ENCODE assay signal across 18 cellular contexts in the genomic region with DNA sequence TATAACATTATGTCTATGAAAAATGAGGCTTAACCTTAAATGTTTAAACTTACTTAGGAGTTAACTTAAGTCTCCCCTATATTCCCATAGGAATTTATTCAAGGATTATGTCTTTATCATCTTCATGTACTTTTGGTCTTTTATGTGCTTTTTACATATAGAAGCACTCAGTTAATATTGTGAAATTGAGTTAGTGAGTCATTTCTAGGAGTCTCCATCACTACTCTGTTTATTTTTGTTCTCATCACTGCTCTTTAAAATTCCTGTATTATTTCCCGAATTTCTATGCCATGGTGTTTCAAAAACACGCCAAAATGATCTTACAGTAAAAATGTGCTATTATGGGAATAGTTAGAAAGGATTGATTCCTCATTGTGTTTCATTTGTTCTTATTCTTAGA. TPM values are rescaled to one million over a fixed set of nuclear protein-coding genes. Genes with fewer than 3 reads are reported as not detected.
DNase-seq lines count a peak whose midpoint lies in the region; ATAC-seq and TF ChIP-seq lines count a peak whose summit lies in the region.
"Had no signal": no experiment of that assay in that cellular context is flagged by ENCODE, and none has a peak within 500 bp of the region (broad histone marks: within the 10 kb centered on the region; RNA-seq: fewer than 3 reads in every experiment).

No MANE protein-coding gene starts in this region.

- H3K9me3 Mint-ChIP-seq in CD4-positive, alpha-beta T cell: no peaks in the 10 kb centered on the region
- H3K9me3 Mint-ChIP-seq in activated T-helper 2 cell treated with anti-CD3 and anti-CD28 coated beads, Interferon-gamma antibody, Interleukin-2, Interleukin-4, amounts not matched to agents 10 μg/mL and 5 μg/mL and 100 μg/mL, durations not matched to agents 14 hours and 24 hours and 36 hours: no peaks in the 10 kb centered on the region

- peaks cover 51% of the 10 kb centered on the region for H3K4me1 ChIP-seq in KMS-11 (ENCODE audit: low read depth, poor library complexity, severe bottlenecking)
- H3K4me1 ChIP-seq in left lung: peaks cover 3 to 38% of the 10 kb centered on the region in 2 donors
- H3K4me1 ChIP-seq: testis had no signal

- TF ChIP-seq CTCF in CD4-positive, alpha-beta T cell (IDR thresholded peaks at IDR 0.05): no peak
- TF ChIP-seq CTCF in KMS-11 (conservative IDR thresholded peaks at IDR 0.05; ENCODE audit: low read depth, low read length) (no peak), cardiac fibroblast (IDR thresholded peaks at IDR 0.05; ENCODE audit: low read depth, low read length) (no peak), left lung (IDR thresholded peaks at IDR 0.05) (no peak)

- peaks cover 62% of the 10 kb centered on the region for H3K4me1 Mint-ChIP-seq in CD4-positive, alpha-beta T cell (ENCODE audit: low read depth)
- peaks cover 13% of the 10 kb centered on the region for H3K4me1 Mint-ChIP-seq in activated T-helper 2 cell treated with anti-CD3 and anti-CD28 coated beads, Interferon-gamma antibody, Interleukin-2, Interleukin-4, amounts not matched to agents 10 μg/mL and 5 μg/mL and 100 μg/mL, durations not matched to agents 14 hours and 24 hours and 36 hours (ENCODE audit: low read depth)

- no peaks in the 10 kb centered on the region; the same call in 1 of the 2 replicates for H3K36me3 ChIP-seq in KMS-11 (ENCODE audit: insufficient read depth)
- H3K36me3 ChIP-seq in left lung: peaks cover 0 to 32% of the 10 kb centered on the region in 2 donors

- H3K27ac ChIP-seq in CD4-positive, alpha-beta T cell (ENCODE audit: low read depth, low read length): no peak overlapping the region
- no peak overlapping the region for H3K27ac ChIP-seq in KMS-11
- peak overlapping the region in 1 of 2 donors; percentile 67 for H3K27ac ChIP-seq in left lung
- H3K27ac ChIP-seq: testis had no signal

- H3K79me2 ChIP-seq in KMS-11 (ENCODE audit: insufficient read depth, low read depth): peaks cover 8% of the 10 kb centered on the region; the same call in 1 of the 2 replicates

- no peaks in the 10 kb centered on the region for H3K27me3 ChIP-seq in CD4-positive, alpha-beta T cell (ENCODE audit: control insufficient read depth, insufficient read depth, low read length)
- H3K27me3 ChIP-seq in KMS-11 (ENCODE audit: insufficient read depth, low read depth) (no peaks in the 10 kb centered on the region), left lung (no peaks in the 10 kb centered on the region)
- H3K27me3 ChIP-seq: testis had no signal

- H3K27me3 Mint-ChIP-seq in CD4-positive, alpha-beta T cell: no peaks in the 10 kb centered on the region
- H3K27me3 Mint-ChIP-seq in activated T-helper 2 cell treated with anti-CD3 and anti-CD28 coated beads, Interferon-gamma antibody, Interleukin-2, Interleukin-4, amounts not matched to agents 10 μg/mL and 5 μg/mL and 100 μg/mL, durations not matched to agents 14 hours and 24 hours and 36 hours (ENCODE audit: low read depth): no peaks in the 10 kb centered on the region

- intact Hi-C loops in CD4-positive, alpha-beta T cell (cut with DNase I, micrococcal nuclease): no loop called here
- intact Hi-C loops in left lung (cut with DNase I): no loop called here
- intact Hi-C loops in activated T-helper 2 cell treated with anti-CD3 and anti-CD28 coated beads, Interferon-gamma antibody, Interleukin-2, Interleukin-4, amounts not matched to agents 10 μg/mL and 5 μg/mL and 100 μg/mL, durations not matched to agents 14 hours and 24 hours and 36 hours (cut with micrococcal nuclease): no loop called here

- no peak for ATAC-seq in CD4-positive, alpha-beta T cell (ENCODE audit: poor library complexity)
- peak; percentile 34 for ATAC-seq in left lung
- ATAC-seq: left colon had no signal

- no peaks in the 10 kb centered on the region for H3K9me3 ChIP-seq in CD4-positive, alpha-beta T cell (ENCODE audit: control insufficient read depth, low read length)
- H3K9me3 ChIP-seq in left lung: no peaks in the 10 kb centered on the region
- H3K9me3 ChIP-seq: testis had no signal

- CTCF ChIA-PET in CD4-positive, alpha-beta T cell (lab: Charles Lee): interaction anchor here (0.6 kb wide), 1 partner anchor 1449 kb away, joined by 3 read pairs; no protein-coding TSS in a partner anchor

- peaks cover 55% of the 10 kb centered on the region for H3K36me3 Mint-ChIP-seq in CD4-positive, alpha-beta T cell (ENCODE audit: low read depth)
- H3K36me3 Mint-ChIP-seq in activated T-helper 2 cell treated with anti-CD3 and anti-CD28 coated beads, Interferon-gamma antibody, Interleukin-2, Interleukin-4, amounts not matched to agents 10 μg/mL and 5 μg/mL and 100 μg/mL, durations not matched to agents 14 hours and 24 hours and 36 hours (ENCODE audit: low read depth): peaks cover 22% of the 10 kb centered on the region

- H3K4me2 ChIP-seq in KMS-11: peak overlapping the region; percentile 67; the same call in 1 of the 2 replicates

- no peak overlapping the region for H3K9ac ChIP-seq in KMS-11

- H4K20me1 ChIP-seq in KMS-11 (ENCODE audit: insufficient read depth): peaks cover 21% of the 10 kb centered on the region

- POLR2A ChIA-PET in CD4-positive, alpha-beta T cell (lab: Charles Lee): no interaction called here

- peak overlapping the region; percentile 23 for H3K4me3 Mint-ChIP-seq in CD4-positive, alpha-beta T cell
- no peak overlapping the region for H3K4me3 Mint-ChIP-seq in activated T-helper 2 cell treated with anti-CD3 and anti-CD28 coated beads, Interferon-gamma antibody, Interleukin-2, Interleukin-4, amounts not matched to agents 10 μg/mL and 5 μg/mL and 100 μg/mL, durations not matched to agents 14 hours and 24 hours and 36 hours (ENCODE audit: low read depth)

- no peak overlapping the region for H3K4me3 ChIP-seq in KMS-11 (IDR thresholded peaks at IDR 0.05; ENCODE audit: insufficient read depth, low read depth, low read length)
- H3K4me3 ChIP-seq in cardiac fibroblast (replicated peaks in 1 of 2; ENCODE audit: low read depth in 2 of 2, low read length in 2 of 2): no peak overlapping the region
- no peak overlapping the region for H3K4me3 ChIP-seq in left lung
- H3K4me3 ChIP-seq: testis had no signal

- H3K27ac Mint-ChIP-seq in CD4-positive, alpha-beta T cell: no peak overlapping the region
- no peak overlapping the region for H3K27ac Mint-ChIP-seq in activated T-helper 2 cell treated with anti-CD3 and anti-CD28 coated beads, Interferon-gamma antibody, Interleukin-2, Interleukin-4, amounts not matched to agents 10 μg/mL and 5 μg/mL and 100 μg/mL, durations not matched to agents 14 hours and 24 hours and 36 hours

- H2AFZ ChIP-seq in KMS-11 (ENCODE audit: low read depth): no peak overlapping the region

- no peak for DNase-seq in CD4-positive, alpha-beta T cell
- DNase-seq in cardiac fibroblast (ENCODE audit: low read depth in 2 of 2): peak; percentile 45 to 64
- DNase-seq in left lung: no peak
- DNase-seq in NCI-H1092 treated with DMSO at 0.1 percent for 48 hours (lab: John Stamatoyannopoulos, UW): no peak
- DNase-seq in activated T-helper 2 cell treated with anti-CD3 and anti-CD28 coated beads, Interferon-gamma antibody, Interleukin-2, Interleukin-4, amounts not matched to agents 10 μg/mL and 5 μg/mL and 100 μg/mL, durations not matched to agents 14 hours and 24 hours and 36 hours (ENCODE audit: low spot score): no peak
- no peak for DNase-seq in T-helper 2 cell
- DNase-seq in T1000 (lab: John Stamatoyannopoulos, UW): no peak
- DNase-seq: activated gamma-delta T cell treated with Interleukin-2 at 50 U/mL for 16 hours; dermis blood vessel endothelial cell; DMS 273 treated with DMSO at 0.1 percent for 48 hours; left colon; NCI-H1436 treated with DMSO at 0.1 percent for 48 hours; NCI-H345; nucleus accumbens; SHP77 treated with DMSO at 0.1 percent for 48 hours; stimulated activated CD4-positive, alpha-beta T cell treated with anti-CD3 and anti-CD28 coated beads, Interleukin-4, amount 100 ng/mL, for 1 hour; testis had no signal

RNA-seq across cellular contexts. Expression of a gene that starts 31.6 kb away (rescaled TPM):
- 100 to 1,000 TPM; 121 to 123 TPM for total RNA-seq in CD4-positive, alpha-beta T cell
- 10 to 100 TPM; 34.9 to 39.6 TPM for total RNA-seq in left lung
- total RNA-seq in activated T-helper 2 cell treated with anti-CD3 and anti-CD28 coated beads, Interferon-gamma antibody, Interleukin-2, Interleukin-4, amounts not matched to agents 10 μg/mL and 5 μg/mL and 100 μg/mL, durations not matched to agents 14 hours and 24 hours and 36 hours: 38.2 and 44.8 TPM in 2 replicates

Comparison
In these comparisons a context has a peak if more than half of its experiments do, and no peak if none do; other contexts are left out.
1. DNase-seq: peak in cardiac fibroblast (2 of 2); none in CD4-positive, alpha-beta T cell (0 of 10), left lung (0 of 2), NCI-H1092 treated with DMSO at 0.1 percent for 48 hours (single experiment), activated T-helper 2 cell treated with anti-CD3 and anti-CD28 coated beads, Interferon-gamma antibody, Interleukin-2, Interleukin-4, amounts not matched to agents 10 μg/mL and 5 μg/mL and 100 μg/mL, durations not matched to agents 14 hours and 24 hours and 36 hours (single experiment), T-helper 2 cell (0 of 5) and T1000 (single experiment).